In the genomic region with DNA sequence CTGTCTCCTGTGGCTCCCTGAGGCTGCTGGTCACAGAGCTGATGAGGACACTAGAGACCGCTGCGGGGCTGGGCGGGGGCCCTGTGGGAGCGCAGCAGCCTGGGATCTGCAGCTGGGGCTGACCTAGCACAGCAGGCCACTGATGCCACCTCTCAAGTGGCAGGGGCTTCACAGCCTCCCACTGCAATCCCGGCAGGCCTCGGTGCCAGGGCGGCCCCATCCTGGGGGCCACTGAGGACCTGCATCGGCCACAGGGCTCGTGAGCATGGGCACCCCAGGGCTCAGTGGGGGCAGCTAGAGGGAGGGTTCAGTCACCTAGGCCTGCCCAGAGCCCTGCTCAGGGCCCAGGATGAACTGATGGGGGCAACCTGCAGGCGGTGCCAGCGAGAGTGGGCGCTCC, we compare ENCODE assay signal across 25 cellular contexts. TPM values are rescaled to one million over a fixed set of nuclear protein-coding genes. Genes with fewer than 3 reads are reported as not detected.
"Had no signal": no experiment of that assay in that cellular context is flagged by ENCODE, and none has a peak within 500 bp of the region (broad histone marks: within the 10 kb centered on the region; RNA-seq: fewer than 3 reads in every experiment).

No MANE protein-coding gene starts in this region.

- H3K4me3 ChIP-seq: stomach, suprapubic skin, testis, thoracic aorta, thyroid gland, tibial artery, tibial nerve, transverse colon, upper lobe of left lung, upper lobe of right lung, uterus, vagina had no signal

- H3K27ac ChIP-seq: stomach, suprapubic skin, testis, thoracic aorta, thyroid gland, tibial artery, tibial nerve, transverse colon, upper lobe of left lung, upper lobe of right lung, uterus, vagina had no signal

- H3K36me3 ChIP-seq: stomach, suprapubic skin, thoracic aorta, thyroid gland, tibial artery, tibial nerve, transverse colon, upper lobe of left lung, upper lobe of right lung, uterus, vagina had no signal

- DNase-seq: stimulated activated CD4-positive, alpha-beta T cell treated with anti-CD3 and anti-CD28 coated beads, Interleukin-2, amount 100 ng/mL, for 48 hours; stimulated activated CD4-positive, alpha-beta T cell treated with anti-CD3 and anti-CD28 coated beads, Interleukin-4, amount 100 ng/mL, for 1 hour; stimulated activated CD4-positive, alpha-beta T cell treated with anti-CD3 and anti-CD28 coated beads, Interleukin-4, amount 100 ng/mL, for 24 hours; stimulated activated CD4-positive, alpha-beta T cell treated with anti-CD3 and anti-CD28 coated beads, Interleukin-4, amount 100 ng/mL, for 4 hours; stimulated activated CD8-positive, alpha-beta memory T cell treated with anti-CD3 and anti-CD28 coated beads, Interleukin-4, amount 100 ng/mL, for 48 hours; stimulated activated naive B cell treated with anti-CD40 and anti-IgM and Interleukin-4, amounts not matched to agents 10 μg/mL and 1 μg/mL and 100 μg/mL, for 72 hours; stimulated activated naive CD4-positive, alpha-beta T cell; stimulated activated naive CD4-positive, alpha-beta T cell treated with Interleukin-2 at 50 U/mL for 16 hours; stimulated activated naive CD8-positive, alpha-beta T cell treated with anti-CD3 and anti-CD28 coated beads, Interleukin-15, amount 100 ng/mL, for 72 hours; stimulated activated naive CD8-positive, alpha-beta T cell treated with anti-CD3 and anti-CD28 coated beads, Interleukin-15, Interleukin-2, amounts not matched to agents 100 U/mL and 50 U/mL, for 24 hours; stomach; substantia nigra; testis; thyroid gland; tibial artery; transverse colon; trophoblast cell; upper lobe of right lung; uterus had no signal

- H3K27me3 ChIP-seq: suprapubic skin, testis, thyroid gland, tibial nerve, transverse colon, upper lobe of left lung, upper lobe of right lung, uterus, vagina had no signal

- H3K9me3 ChIP-seq: stomach, suprapubic skin, testis, thoracic aorta, thyroid gland, tibial artery, tibial nerve, transverse colon, upper lobe of left lung, upper lobe of right lung, uterus, vagina had no signal

- H3K4me1 ChIP-seq: stomach, suprapubic skin, testis, thyroid gland, tibial artery, tibial nerve, transverse colon, upper lobe of left lung, upper lobe of right lung, uterus, vagina had no signal

- ATAC-seq: stimulated activated memory B cell treated with anti-CD40 and anti-IgM and Interleukin-4, amounts not matched to agents 10 μg/mL and 1 μg/mL and 100 μg/mL, for 72 hours; stimulated activated naive B cell treated with anti-CD40 and anti-IgM and Interleukin-4, amounts not matched to agents 10 μg/mL and 1 μg/mL and 100 μg/mL, for 72 hours; stimulated activated naive CD8-positive, alpha-beta T cell treated with anti-CD3 and anti-CD28 coated beads, Interleukin-15, amount 100 ng/mL, for 72 hours; stimulated activated naive CD8-positive, alpha-beta T cell treated with anti-CD3 and anti-CD28 coated beads, Interleukin-15, Interleukin-2, amounts not matched to agents 100 U/mL and 50 U/mL, for 24 hours; upper lobe of right lung had no signal

RNA-seq across cellular contexts. Expression of gene CCDC188, which starts 14.6 kb away (rescaled TPM):
- total RNA-seq: thoracic aorta, vagina had no signal
